Comparison of ENCODE assay signal across 12 cellular contexts in the genomic region with DNA sequence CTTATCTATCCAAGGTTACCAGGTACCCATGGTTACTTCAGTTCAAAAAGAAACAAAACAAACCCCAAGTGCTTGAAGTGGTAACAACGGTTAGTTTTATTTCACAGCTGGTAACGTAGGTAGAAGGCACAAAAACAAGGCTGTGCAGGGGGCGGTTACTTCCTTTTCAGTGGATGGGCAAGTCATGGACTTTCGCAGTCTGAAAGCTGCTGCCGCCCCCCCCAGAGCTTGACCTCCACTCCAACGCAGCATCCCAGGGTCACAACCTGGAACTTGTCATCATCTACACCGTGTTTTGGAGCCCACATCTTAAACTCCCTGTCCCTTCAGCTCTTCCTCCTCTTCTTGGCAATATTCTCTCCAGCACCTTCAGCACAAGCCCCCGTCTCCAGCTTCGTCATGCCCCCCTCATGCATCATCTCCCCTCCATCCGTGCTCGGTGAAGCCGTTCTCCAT.
DNase-seq lines count a peak whose midpoint lies in the region; ATAC-seq, FAIRE-seq and TF ChIP-seq lines count a peak whose summit lies in the region.
"Had no signal": no experiment of that assay in that cellular context is flagged by ENCODE, and none has a peak within 500 bp of the region (broad histone marks: within the 10 kb centered on the region; RNA-seq: fewer than 3 reads in every experiment).

No MANE protein-coding gene starts in this region.

- no peak overlapping the region for H3K4me2 ChIP-seq in GM12878 (ENCODE audit: control insufficient read depth, insufficient read depth)

- POLR2A ChIA-PET in activated CD4-positive, alpha-beta memory T cell treated with anti-CD3 and anti-CD28 coated beads for 36 hours (lab: Charles Lee), result interaction anchor here (0.6 to 4.1 kb wide), 7 partner anchors 12 to 182 kb away, joined by 3 to 18 read pairs (median 4); no protein-coding TSS in a partner anchor
- POLR2A ChIA-PET in GM12878 (lab: Charles Lee), result interaction anchor here (0.7 kb wide), 1 partner anchor 1023 kb away, joined by 3 read pairs; no protein-coding TSS in a partner anchor

- TF ChIP-seq CTCF in GM12878 (IDR thresholded peaks at IDR 0.05 in 2 of 3, conservative IDR thresholded peaks at IDR 0.05 in 1 of 3; ENCODE audit: control insufficient read depth in 2 of 3, extremely low read depth in 1 of 3, insufficient read depth in 1 of 3, low read depth in 3 of 3, low read length in 3 of 3), result no peak

- H4K20me1 ChIP-seq in GM12878 (ENCODE audit: control insufficient read depth, insufficient read depth), result no peaks in the 10 kb centered on the region

- no TSS peak for BruUV-seq in GM12878 (replicated peaks; lab: Mats Ljungman, UMichigan)

- no peaks in the 10 kb centered on the region for H3K9me3 Mint-ChIP-seq in activated CD4-positive, alpha-beta memory T cell treated with anti-CD3 and anti-CD28 coated beads for 36 hours

- H3K79me2 ChIP-seq in GM12878 (ENCODE audit: control insufficient read depth, insufficient read depth, low read length), result no peaks in the 10 kb centered on the region

- WGBS in GM12878 (ENCODE audit: insufficient coverage, insufficient replicate concordance, low lambda C conversion rate, missing lambda C conversion rate), result 23% methylated on average over 12 of the region's 12 CpGs

- no peak for TF ChIP-seq POLR2A in GM12878 (IDR thresholded peaks at IDR 0.05; ENCODE audit: low read depth, low read length)

- H3K4me1 Mint-ChIP-seq in activated CD4-positive, alpha-beta memory T cell treated with anti-CD3 and anti-CD28 coated beads for 36 hours (ENCODE audit: low read depth), result peaks cover 88% of the 10 kb centered on the region

- H2AFZ ChIP-seq in GM12878 (ENCODE audit: control insufficient read depth, low read depth, low read length), result no peak overlapping the region

- CTCF ChIA-PET in activated CD4-positive, alpha-beta memory T cell treated with anti-CD3 and anti-CD28 coated beads for 36 hours (lab: Charles Lee), result interaction anchor here (0.8 to 4.1 kb wide), 4 partner anchors 15 to 130 kb away, joined by 3 to 25 read pairs (median 11); no protein-coding TSS in a partner anchor
- CTCF ChIA-PET in GM12878 (lab: Yijun Ruan, JAX), result interaction anchor here (1.0 to 1.2 kb wide), 2 partner anchors 16 to 130 kb away, joined by 3 to 4 read pairs; no protein-coding TSS in a partner anchor

- in situ Hi-C loops in GM12878 (cut with MboI), result no loop called here

- RAD21 ChIA-PET in GM12878 (lab: Charles Lee; ENCODE audit: unreplicated experiment), result no interaction called here

- ATAC-seq in GM12878, result peak; percentile 40

- H3K27ac Mint-ChIP-seq in activated CD4-positive, alpha-beta memory T cell treated with anti-CD3 and anti-CD28 coated beads for 36 hours, result peak overlapping the region; percentile 58

- DNase-seq in M059J (ENCODE audit: low read depth) (peak; percentile 58), GM12878 (ENCODE audit: low read depth, low spot score) (no peak), inferior parietal cortex (ENCODE audit: extremely low spot score) (no peak), NCI-H2107 (lab: John Stamatoyannopoulos, UW) (no peak), EL (no peak), SKM-1 treated with dmso at 0.1 percent for 144 hours (lab: John Stamatoyannopoulos, UW; ENCODE audit: unreplicated experiment) (no peak)
- DNase-seq in activated CD4-positive, alpha-beta memory T cell treated with anti-CD3 and anti-CD28 coated beads for 36 hours, result peak; percentile 84
- DNase-seq in stimulated activated CD8-positive, alpha-beta memory T cell treated with anti-CD3 and anti-CD28 coated beads, Interleukin-15, amount 100 ng/mL, for 1 hour (ENCODE audit: low read depth), result peak; percentile 37
- DNase-seq: GDM1, glutamatergic neuron, NCI-H1092 treated with DMSO at 0.1 percent for 48 hours had no signal

- H3K9me3 ChIP-seq in GM12878 (replicated peaks; ENCODE audit: control insufficient read depth, insufficient read depth, low read length), result no peaks in the 10 kb centered on the region
- H3K9me3 ChIP-seq: neutrophil had no signal

- no peak overlapping the region for H3K9ac ChIP-seq in GM12878 (ENCODE audit: control insufficient read depth, insufficient read depth, low read length)

- no peaks in the 10 kb centered on the region for H3K27me3 Mint-ChIP-seq in activated CD4-positive, alpha-beta memory T cell treated with anti-CD3 and anti-CD28 coated beads for 36 hours

- H3K27me3 ChIP-seq in GM12878 (replicated peaks in 1 of 2; ENCODE audit: control insufficient read depth in 2 of 2, insufficient read depth in 2 of 2, low read length in 1 of 2), result no peaks in the 10 kb centered on the region
- H3K27me3 ChIP-seq: neutrophil had no signal

- no peaks in the 10 kb centered on the region for H3K36me3 Mint-ChIP-seq in activated CD4-positive, alpha-beta memory T cell treated with anti-CD3 and anti-CD28 coated beads for 36 hours

- no peak for TF ChIP-seq RAD21 in GM12878 (IDR thresholded peaks at IDR 0.05; ENCODE audit: insufficient read depth, low read depth, low read length)

- no peak overlapping the region for H3K4me3 ChIP-seq in GM12878

- TF ChIP-seq EP300 in GM12878 (IDR thresholded peaks at IDR 0.05; ENCODE audit: borderline replicate concordance in 1 of 2, control insufficient read depth in 1 of 2, low read depth in 2 of 2, low read length in 2 of 2), result no peak

- H3K27ac ChIP-seq in GM12878 (ENCODE audit: control insufficient read depth, insufficient read depth), result no peak overlapping the region
- H3K27ac ChIP-seq: neutrophil had no signal

- no peaks in the 10 kb centered on the region for H3K4me1 ChIP-seq in GM12878 (ENCODE audit: control insufficient read depth, insufficient read depth, low read length)

- intact Hi-C loops in activated CD4-positive, alpha-beta memory T cell treated with anti-CD3 and anti-CD28 coated beads for 36 hours (cut with micrococcal nuclease), result loop anchor here (1.0 to 10.0 kb wide), 4 partner anchors 14 to 894 kb away; a partner anchor contains a TSS
- intact Hi-C loops in GM12878 (cut with micrococcal nuclease; ENCODE audit: unreplicated experiment), result no loop called here

- FAIRE-seq in GM12878 (lab: Jason Lieb, UNC), result no peak

- peak overlapping the region; percentile 52 for H3K4me3 Mint-ChIP-seq in activated CD4-positive, alpha-beta memory T cell treated with anti-CD3 and anti-CD28 coated beads for 36 hours

- H3K36me3 ChIP-seq in GM12878 (ENCODE audit: control insufficient read depth in 2 of 2, insufficient read depth in 2 of 2, low read length in 1 of 2), result no peaks in the 10 kb centered on the region
- H3K36me3 ChIP-seq: neutrophil had no signal

- SMC1A ChIA-PET in GM12878 (lab: Charles Lee; ENCODE audit: uncharacterized antibody, unreplicated experiment), result no interaction called here

TF ChIP-seq in GM12878, 131 proteins besides CTCF, POLR2A, EP300 and RAD21:
- TF ChIP-seq NR2C2 (IDR thresholded peaks at IDR 0.05; ENCODE audit: borderline replicate concordance, control insufficient read depth, insufficient read length, low read depth) (no peak), RFX5 (IDR thresholded peaks at IDR 0.05; ENCODE audit: low read depth, low read length) (no peak), SP1 (IDR thresholded peaks at IDR 0.05; ENCODE audit: low read depth, low read length) (no peak), NBN (IDR thresholded peaks at IDR 0.05) (no peak), MYB (IDR thresholded peaks at IDR 0.05; ENCODE audit: borderline replicate concordance, low read depth, low read length) (no peak)

Comparison
In these comparisons a context has a peak if more than half of its experiments do, and no peak if none do; other contexts are left out.
1. DNase-seq: peak in M059J (single experiment), activated CD4-positive, alpha-beta memory T cell treated with anti-CD3 and anti-CD28 coated beads for 36 hours (single experiment) and stimulated activated CD8-positive, alpha-beta memory T cell treated with anti-CD3 and anti-CD28 coated beads, Interleukin-15, amount 100 ng/mL, for 1 hour (single experiment); none in GM12878 (single experiment), inferior parietal cortex (single experiment), NCI-H2107 (single experiment), EL (single experiment) and SKM-1 treated with dmso at 0.1 percent for 144 hours (single experiment).